ENCODE assay signal across 1 cellular context in genomic region chr7:99504603-99505323, GRCh38.
TF ChIP-seq lines count a peak whose summit lies in the region.

Gene ZKSCAN5 (plus strand): TSS chr7:99504662. CDS start chr7:99506045, 1,383 bp downstream.

TF ChIP-seq in HepG2, 621 proteins besides CTCF, POLR2A, EP300 and RAD21 (continued from another document and continues in another):
- TF ChIP-seq ZBTB4 (CRISPR knock-in tag; IDR thresholded peaks at IDR 0.05; ENCODE audit: borderline replicate concordance) (no peak), DNMT1 (CRISPR knock-in tag; IDR thresholded peaks at IDR 0.05) (no peak), SOX5 (CRISPR knock-in tag; IDR thresholded peaks at IDR 0.05; ENCODE audit: borderline replicate concordance) (no peak; the same call in 1 of the 2 replicates), ZNF275 (CRISPR knock-in tag; IDR thresholded peaks at IDR 0.05; ENCODE audit: borderline replicate concordance) (no peak), SETDB1 (CRISPR knock-in tag; IDR thresholded peaks at IDR 0.05; ENCODE audit: borderline replicate concordance) (no peak), HOMEZ (CRISPR knock-in tag; IDR thresholded peaks at IDR 0.05; ENCODE audit: low read depth) (no peak), ZNF33A (CRISPR knock-in tag; IDR thresholded peaks at IDR 0.05; ENCODE audit: borderline replicate concordance) (no peak), MAFK (conservative IDR thresholded peaks at IDR 0.05 in 1 of 2, IDR thresholded peaks at IDR 0.05 in 1 of 2; ENCODE audit: low read length in 2 of 2) (no peak), ZMYM3 (CRISPR knock-in tag; IDR thresholded peaks at IDR 0.05) (no peak; the same call in 1 of the 2 replicates), ZNF841 (CRISPR knock-in tag; IDR thresholded peaks at IDR 0.05; ENCODE audit: borderline replicate concordance) (no peak), NFIB (CRISPR knock-in tag; IDR thresholded peaks at IDR 0.05; ENCODE audit: borderline replicate concordance) (no peak), HMGXB3 (CRISPR knock-in tag; IDR thresholded peaks at IDR 0.05; ENCODE audit: borderline replicate concordance) (peak; percentile 100), ZSCAN22 (CRISPR knock-in tag; IDR thresholded peaks at IDR 0.05) (no peak), HNRNPL (IDR thresholded peaks at IDR 0.05; ENCODE audit: low read depth, low read length) (no peak), SP4 (CRISPR knock-in tag; IDR thresholded peaks at IDR 0.05) (peak; percentile 49; the same call in 1 of the 2 replicates), NFKB2 (CRISPR knock-in tag; IDR thresholded peaks at IDR 0.05; ENCODE audit: borderline replicate concordance) (peak; percentile 31; the same call in 1 of the 2 replicates), DMTF1 (CRISPR knock-in tag; IDR thresholded peaks at IDR 0.05) (no peak), ZNF772 (CRISPR knock-in tag; IDR thresholded peaks at IDR 0.05) (peak; percentile 75; the same call in 1 of the 2 replicates), ZBTB33 (CRISPR knock-in tag; IDR thresholded peaks at IDR 0.05) (no peak), JUNB (CRISPR knock-in tag; IDR thresholded peaks at IDR 0.05; ENCODE audit: borderline replicate concordance) (no peak), ZNF740 (CRISPR knock-in tag; IDR thresholded peaks at IDR 0.05) (peak; percentile 96), SNAPC2 (CRISPR knock-in tag; IDR thresholded peaks at IDR 0.05) (no peak), ZNF710 (CRISPR knock-in tag; IDR thresholded peaks at IDR 0.05; ENCODE audit: borderline replicate concordance) (peak; percentile 31; the same call in 1 of the 2 replicates), BCL6 (CRISPR knock-in tag; IDR thresholded peaks at IDR 0.05) (peak; percentile 57; the same call in 1 of the 2 replicates), ZNF562 (CRISPR knock-in tag; IDR thresholded peaks at IDR 0.05; ENCODE audit: borderline replicate concordance) (no peak), MYNN (CRISPR knock-in tag; IDR thresholded peaks at IDR 0.05; ENCODE audit: low read depth) (no peak), PHF20 (CRISPR knock-in tag; IDR thresholded peaks at IDR 0.05) (peak; percentile 93), ZNF597 (CRISPR knock-in tag; IDR thresholded peaks at IDR 0.05) (no peak), MLXIP (CRISPR knock-in tag; IDR thresholded peaks at IDR 0.05; ENCODE audit: borderline replicate concordance) (no peak), NFE2L2 (IDR thresholded peaks at IDR 0.05; ENCODE audit: low read length) (no peak), ZNF777 (CRISPR knock-in tag; IDR thresholded peaks at IDR 0.05) (0 out of 2 replicates have a peak, but pooled peaks have one; percentile 41), ZNF414 (CRISPR knock-in tag; IDR thresholded peaks at IDR 0.05) (peak; percentile 54; the same call in 1 of the 2 replicates), ZNF30 (CRISPR knock-in tag; IDR thresholded peaks at IDR 0.05) (no peak)
